In genomic region chr3:132268956-132269355, GRCh38 we compare ENCODE assay signal across 14 cellular contexts. TPM values are rescaled to one million over a fixed set of nuclear protein-coding genes. Genes with fewer than 3 reads are reported as not detected.
DNase-seq lines count a peak whose midpoint lies in the region; ATAC-seq and TF ChIP-seq lines count a peak whose summit lies in the region.
"Had no signal": no experiment of that assay in that cellular context is flagged by ENCODE, and none has a peak within 500 bp of the region (broad histone marks: within the 10 kb centered on the region; RNA-seq: fewer than 3 reads in every experiment).

No MANE protein-coding gene starts in this region.

- H3K36me3 ChIP-seq in OCI-LY1 (ENCODE audit: insufficient read depth, low read length) (no peaks in the 10 kb centered on the region), thyroid gland (no peaks in the 10 kb centered on the region)
- H3K36me3 ChIP-seq: uterus had no signal

- intact Hi-C loops in thyroid gland (cut with DNase I): no loop called here

- no peak for TF ChIP-seq POLR2A in thyroid gland (IDR thresholded peaks at IDR 0.05)

- H3F3A ChIP-seq in OCI-LY1 (ENCODE audit: insufficient read depth, low read length): no peaks in the 10 kb centered on the region

- 78 to 97% methylated on average over 2 of the region's 2 CpGs for WGBS in thyroid gland, 2 donors

- H3K4me3 ChIP-seq in OCI-LY1 (ENCODE audit: low read depth, low read length, poor library complexity, severe bottlenecking) (no peak overlapping the region), epithelial cell of esophagus (ENCODE audit: low read length) (no peak overlapping the region), thyroid gland (replicated peaks in 1 of 3) (no peak overlapping the region)
- H3K4me3 ChIP-seq: uterus had no signal

- H3K9ac ChIP-seq in OCI-LY1 (ENCODE audit: low read length): no peak overlapping the region

- TF ChIP-seq CTCF in OCI-LY1 (IDR thresholded peaks at IDR 0.05; ENCODE audit: low read length): peak; percentile 49
- TF ChIP-seq CTCF in epithelial cell of esophagus (IDR thresholded peaks at IDR 0.05; ENCODE audit: insufficient read depth, low read depth, low read length, missing control alignments): peak; percentile 52
- TF ChIP-seq CTCF in thyroid gland (IDR thresholded peaks at IDR 0.05): peak in 4 of 6 experiments; percentile 20 to 46 (median 32)

- H3K79me2 ChIP-seq in OCI-LY1 (ENCODE audit: insufficient read depth, low read length): no peaks in the 10 kb centered on the region

- H3K4me1 ChIP-seq in OCI-LY1 (ENCODE audit: insufficient read depth, low read length, severe bottlenecking) (no peaks in the 10 kb centered on the region), thyroid gland (peaks cover 23 to 24% of the 10 kb centered on the region in 2 donors)
- H3K4me1 ChIP-seq: uterus had no signal

- DNase-seq in SIG-M5 treated with dmso at 0.1 percent for 504 hours (lab: John Stamatoyannopoulos, UW; ENCODE audit: unreplicated experiment) (peak; percentile 31), SIG-M5 (lab: John Stamatoyannopoulos, UW) (no peak), epithelial cell of esophagus (ENCODE audit: low read depth) (peak; percentile 60), thyroid gland (peak; percentile 18 to 38), hepatic stellate cell (ENCODE audit: low spot score) (no peak), NCI-H748 (lab: John Stamatoyannopoulos, UW; ENCODE audit: unreplicated experiment) (no peak)
- DNase-seq: CD4-positive, alpha-beta memory T cell; KG1; stimulated activated CD4-positive, alpha-beta T cell treated with anti-CD3 and anti-CD28 coated beads, Interleukin-15, amount 100 ng/mL, for 24 hours; uterus had no signal

- ATAC-seq in GM18868 (IDR thresholded peaks at IDR 0.05; ENCODE audit: unreplicated experiment): no peak
- ATAC-seq: left lobe of liver had no signal

- H4K20me1 ChIP-seq in OCI-LY1 (ENCODE audit: insufficient read depth, low read length): no peaks in the 10 kb centered on the region

- no peak overlapping the region for H2AFZ ChIP-seq in OCI-LY1 (ENCODE audit: low read length)

- H3K4me2 ChIP-seq in OCI-LY1 (ENCODE audit: low read length): no peak overlapping the region

- H3K9me2 ChIP-seq in OCI-LY1 (ENCODE audit: low read depth, low read length): no peaks in the 10 kb centered on the region

- no peaks in the 10 kb centered on the region for H3K9me3 ChIP-seq in OCI-LY1 (ENCODE audit: low read length)
- no peaks in the 10 kb centered on the region for H3K9me3 ChIP-seq in thyroid gland
- H3K9me3 ChIP-seq: uterus had no signal

- H3K27me3 ChIP-seq in OCI-LY1 (ENCODE audit: insufficient read depth, low read length): 0 out of 2 replicates have a peak, but pooled peaks cover 2% of the 10 kb centered on the region
- no peaks in the 10 kb centered on the region for H3K27me3 ChIP-seq in thyroid gland
- H3K27me3 ChIP-seq: uterus had no signal

- H3K27ac ChIP-seq in OCI-LY1 (ENCODE audit: low read depth, low read length, poor library complexity, severe bottlenecking): no peak overlapping the region
- H3K27ac ChIP-seq in thyroid gland: no peak overlapping the region
- H3K27ac ChIP-seq: uterus had no signal

RNA-seq across cellular contexts. Expression of gene ACP3, which starts 48.3 kb away (rescaled TPM):
- 1 to 10 TPM; 3.2 to 9.7 (median 8.0) TPM for total RNA-seq in thyroid gland
- total RNA-seq: CD4-positive, alpha-beta memory T cell; left lobe of liver; T-helper 1 cell treated with Interleukin-12 subunit alpha and Interleukin-12 subunit beta and Interleukin-4 antibody, amounts not matched to agents 30 ng/mL and 1 ng/mL, for 36 hours had no signal

Comparison
In these comparisons a context has a peak if more than half of its experiments do, and no peak if none do; other contexts are left out.
1. DNase-seq: peak in SIG-M5 treated with dmso at 0.1 percent for 504 hours (single experiment), epithelial cell of esophagus (single experiment) and thyroid gland (2 of 2); none in SIG-M5 (single experiment), hepatic stellate cell (single experiment) and NCI-H748 (single experiment).
2. Peak in every context shown above with its lines, with median percentiles within 50 percentile points of each other: CTCF ChIP-seq.